Comparison of ENCODE assay signal across 10 cellular contexts in genomic region chr9:6716766-6717165, GRCh38. TPM values are rescaled to one million over a fixed set of nuclear protein-coding genes. Genes with fewer than 3 reads are reported as not detected.
DNase-seq lines count a peak whose midpoint lies in the region; ATAC-seq and TF ChIP-seq lines count a peak whose summit lies in the region.
"Had no signal": no experiment of that assay in that cellular context is flagged by ENCODE, and none has a peak within 500 bp of the region (broad histone marks: within the 10 kb centered on the region; RNA-seq: fewer than 3 reads in every experiment).

No MANE protein-coding gene starts in this region.

- no peak overlapping the region for H3K23ac ChIP-seq in H9 (ENCODE audit: insufficient read length, low read depth, low read length)

- no peaks in the 10 kb centered on the region for H3K36me3 Mint-ChIP-seq in CD8-positive, alpha-beta T cell
- no peaks in the 10 kb centered on the region for H3K36me3 Mint-ChIP-seq in H9 (ENCODE audit: insufficient read depth in 1 of 3, low read depth in 3 of 3)
- H3K36me3 Mint-ChIP-seq in activated naive CD8-positive, alpha-beta T cell treated with anti-CD3 and anti-CD28 coated beads, Interleukin-2, amount 50 U/mL, for 24 hours (ENCODE audit: low read depth) = no peaks in the 10 kb centered on the region
- no peaks in the 10 kb centered on the region for H3K36me3 Mint-ChIP-seq in naive thymus-derived CD4-positive, alpha-beta T cell

- H3K4me2 ChIP-seq in H9 (ENCODE audit: insufficient read depth, insufficient read length, low read length) = no peak overlapping the region

- no peaks in the 10 kb centered on the region for H3K79me1 ChIP-seq in H9 (ENCODE audit: insufficient read depth, low read depth, low read length, poor library complexity, severe bottlenecking)

- H4K20me1 ChIP-seq in H9 (ENCODE audit: control insufficient read depth, insufficient read depth, insufficient read length) = no peaks in the 10 kb centered on the region

- H2BK20ac ChIP-seq in H9 (ENCODE audit: low read depth, low read length, poor library complexity, severe bottlenecking) = no peak overlapping the region

- no peak overlapping the region for H2BK120ac ChIP-seq in H9 (ENCODE audit: low read depth, low read length, poor library complexity, severe bottlenecking)

- no peaks in the 10 kb centered on the region for H3K79me2 ChIP-seq in H9 (ENCODE audit: insufficient read depth, low read length)

- no peak overlapping the region for H4K91ac ChIP-seq in H9 (ENCODE audit: insufficient read length, low read depth, low read length)

- no peaks in the 10 kb centered on the region for H3K27me3 ChIP-seq in CD8-positive, alpha-beta T cell (ENCODE audit: insufficient read depth, low read length)
- H3K27me3 ChIP-seq in H9 (ENCODE audit: insufficient read depth, low read length) = no peaks in the 10 kb centered on the region; the same call in 1 of the 2 replicates
- H3K27me3 ChIP-seq in naive thymus-derived CD4-positive, alpha-beta T cell (ENCODE audit: control insufficient read depth in 2 of 2, insufficient read depth in 2 of 2, low read length in 2 of 2) = no peaks in the 10 kb centered on the region
- H3K27me3 ChIP-seq: foreskin keratinocyte had no signal

- no peak overlapping the region for H4K5ac ChIP-seq in H9 (ENCODE audit: insufficient read length, low read depth, low read length)

- peak overlapping the region; percentile 88 for H3K4me3 Mint-ChIP-seq in CD8-positive, alpha-beta T cell
- H3K4me3 Mint-ChIP-seq in H9 = no peak overlapping the region
- H3K4me3 Mint-ChIP-seq in activated naive CD8-positive, alpha-beta T cell treated with anti-CD3 and anti-CD28 coated beads, Interleukin-2, amount 50 U/mL, for 24 hours = peak overlapping the region; percentile 84
- peak overlapping the region; percentile 76 to 92 (median 89) for H3K4me3 Mint-ChIP-seq in naive thymus-derived CD4-positive, alpha-beta T cell

- no peak overlapping the region for H2BK5ac ChIP-seq in H9 (ENCODE audit: insufficient read length, low read length)

- no peak for ATAC-seq in CD8-positive, alpha-beta T cell
- ATAC-seq in activated naive CD8-positive, alpha-beta T cell treated with anti-CD3 and anti-CD28 coated beads, Interleukin-2, amount 50 U/mL, for 24 hours = no peak
- no peak for ATAC-seq in naive thymus-derived CD4-positive, alpha-beta T cell
- ATAC-seq in HG02970 (IDR thresholded peaks at IDR 0.05; ENCODE audit: low FRiP score, unreplicated experiment) = no peak

- H3K4me1 Mint-ChIP-seq in CD8-positive, alpha-beta T cell (ENCODE audit: low read depth) = peaks cover 11% of the 10 kb centered on the region
- H3K4me1 Mint-ChIP-seq in H9 = no peaks in the 10 kb centered on the region; a peak in 2 of 4 replicates
- peaks cover 6% of the 10 kb centered on the region for H3K4me1 Mint-ChIP-seq in activated naive CD8-positive, alpha-beta T cell treated with anti-CD3 and anti-CD28 coated beads, Interleukin-2, amount 50 U/mL, for 24 hours
- peaks cover 0 to 10% (median 7%) of the 10 kb centered on the region in 7 donors for H3K4me1 Mint-ChIP-seq in naive thymus-derived CD4-positive, alpha-beta T cell

- H3K4me1 ChIP-seq in CD8-positive, alpha-beta T cell (ENCODE audit: insufficient read depth, low read length) = no peaks in the 10 kb centered on the region
- H3K4me1 ChIP-seq in H9 (ENCODE audit: insufficient read depth, low read length) = no peaks in the 10 kb centered on the region
- H3K4me1 ChIP-seq in naive thymus-derived CD4-positive, alpha-beta T cell (ENCODE audit: control insufficient read depth in 2 of 2, insufficient read depth in 2 of 2, low read length in 2 of 2) = peaks cover 7% of the 10 kb centered on the region in 2 donors
- H3K4me1 ChIP-seq: foreskin keratinocyte had no signal

- no peaks in the 10 kb centered on the region for H3K9me3 Mint-ChIP-seq in CD8-positive, alpha-beta T cell
- no peaks in the 10 kb centered on the region for H3K9me3 Mint-ChIP-seq in H9
- no peaks in the 10 kb centered on the region for H3K9me3 Mint-ChIP-seq in activated naive CD8-positive, alpha-beta T cell treated with anti-CD3 and anti-CD28 coated beads, Interleukin-2, amount 50 U/mL, for 24 hours
- H3K9me3 Mint-ChIP-seq in naive thymus-derived CD4-positive, alpha-beta T cell = peaks cover 0 to 2% (median 0%) of the 10 kb centered on the region in 11 donors

- no peak overlapping the region for H2AK5ac ChIP-seq in H9 (ENCODE audit: insufficient read length, low read length)

- no peak overlapping the region for H3K56ac ChIP-seq in H9 (ENCODE audit: insufficient read length, low read depth, low read length)

- peak overlapping the region; percentile 44 for H3K4me3 ChIP-seq in CD8-positive, alpha-beta T cell (ENCODE audit: low read depth, low read length)
- H3K4me3 ChIP-seq in naive thymus-derived CD4-positive, alpha-beta T cell (ENCODE audit: low read length) = peak overlapping the region; percentile 77

- H3K14ac ChIP-seq in H9 (ENCODE audit: insufficient read depth, low read length) = no peak overlapping the region

- no peak overlapping the region for H3K9ac ChIP-seq in H9 (ENCODE audit: extremely low read depth, insufficient read length, low read length)

- no peaks in the 10 kb centered on the region for H3K27me3 Mint-ChIP-seq in CD8-positive, alpha-beta T cell (ENCODE audit: low read depth)
- H3K27me3 Mint-ChIP-seq in H9 (ENCODE audit: low read depth) = no peaks in the 10 kb centered on the region
- H3K27me3 Mint-ChIP-seq in activated naive CD8-positive, alpha-beta T cell treated with anti-CD3 and anti-CD28 coated beads, Interleukin-2, amount 50 U/mL, for 24 hours = no peaks in the 10 kb centered on the region
- H3K27me3 Mint-ChIP-seq in naive thymus-derived CD4-positive, alpha-beta T cell = no peaks in the 10 kb centered on the region

- peak overlapping the region; percentile 25 for H3K27ac ChIP-seq in CD8-positive, alpha-beta T cell (ENCODE audit: low read depth, low read length)
- H3K27ac ChIP-seq in H9 (ENCODE audit: insufficient read length, low read depth, low read length) = no peak overlapping the region
- H3K27ac ChIP-seq in naive thymus-derived CD4-positive, alpha-beta T cell (ENCODE audit: low read depth, low read length) = peak overlapping the region; percentile 66
- H3K27ac ChIP-seq: foreskin keratinocyte had no signal

- DNase-seq in CD8-positive, alpha-beta T cell = no peak
- DNase-seq in H9 (no peak), GM13977 (ENCODE audit: low spot score) (no peak), NCI-H146 (lab: John Stamatoyannopoulos, UW) (no peak), NCI-H69 (lab: John Stamatoyannopoulos, UW) (no peak)
- no peak for DNase-seq in activated naive CD8-positive, alpha-beta T cell treated with anti-CD3 and anti-CD28 coated beads, Interleukin-2, amount 50 U/mL, for 24 hours
- no peak for DNase-seq in naive thymus-derived CD4-positive, alpha-beta T cell
- DNase-seq: T1000 had no signal

- no peaks in the 10 kb centered on the region for H3K23me2 ChIP-seq in H9 (ENCODE audit: insufficient read length, low read depth, low read length, poor library complexity, severe bottlenecking)

- H2BK12ac ChIP-seq in H9 (ENCODE audit: insufficient read length, low read depth, low read length) = no peak overlapping the region

- H3K18ac ChIP-seq in H9 (ENCODE audit: insufficient read length, low read depth, low read length) = no peak overlapping the region

- no CpG with 5 or more reads among the region's 9 CpGs for WGBS in H9 (ENCODE audit: extremely low coverage, insufficient read length, low lambda C conversion rate)

- no peak for TF ChIP-seq CTCF in CD8-positive, alpha-beta T cell (IDR thresholded peaks at IDR 0.05)
- TF ChIP-seq CTCF in H9 (conservative IDR thresholded peaks at IDR 0.05) (no peak), GM13977 (IDR thresholded peaks at IDR 0.05; ENCODE audit: extremely low read depth, insufficient read depth, missing control alignments) (no peak)

- no peak overlapping the region for H2AFZ ChIP-seq in H9 (ENCODE audit: low read length)

- CTCF ChIA-PET in CD8-positive, alpha-beta T cell (lab: Charles Lee) = interaction anchor here (0.7 to 1.5 kb wide), 2 partner anchors 15 to 40 kb away, joined by 3 read pairs; partner anchors contain the start of gene KDM4C
- CTCF ChIA-PET in naive thymus-derived CD4-positive, alpha-beta T cell (lab: Charles Lee) = interaction anchor here (1.2 kb wide), 1 partner anchor 34 kb away, joined by 3 read pairs; no protein-coding TSS in a partner anchor

- H3T11ph ChIP-seq in H9 (ENCODE audit: low read length) = no peak overlapping the region

- no peak overlapping the region for H3K4ac ChIP-seq in H9 (ENCODE audit: low read depth, low read length)

- POLR2A ChIA-PET in CD8-positive, alpha-beta T cell (lab: Charles Lee) = interaction anchor here (0.8 to 3.9 kb wide), 5 partner anchors 13 to 42 kb away, joined by 3 to 58 read pairs (median 9); partner anchors contain the start of gene KDM4C
- POLR2A ChIA-PET in naive thymus-derived CD4-positive, alpha-beta T cell (lab: Charles Lee) = interaction anchor here (1.0 to 4.4 kb wide), 9 partner anchors 13 to 42 kb away, joined by 3 to 51 read pairs (median 10); partner anchors contain the start of gene KDM4C

- no peaks in the 10 kb centered on the region for H3K36me3 ChIP-seq in CD8-positive, alpha-beta T cell (ENCODE audit: insufficient read depth, low read length)
- no peaks in the 10 kb centered on the region for H3K36me3 ChIP-seq in naive thymus-derived CD4-positive, alpha-beta T cell (ENCODE audit: control insufficient read depth in 2 of 3, insufficient read depth in 3 of 3, low read length in 3 of 3)

- intact Hi-C loops in CD8-positive, alpha-beta T cell (cut with DNase I, micrococcal nuclease) = loop anchor here (1.0 to 5.0 kb wide), 4 partner anchors 12 to 41 kb away; partner anchors contain the start of gene KDM4C (in 2 of the 2)
- intact Hi-C loops in naive thymus-derived CD4-positive, alpha-beta T cell (cut with micrococcal nuclease) = loop anchor here (1.0 kb wide), 3 partner anchors 12 to 41 kb away; partner anchors contain the start of gene KDM4C (in 2 of the 2)

- H3K9me3 ChIP-seq in CD8-positive, alpha-beta T cell (ENCODE audit: low read length) = no peaks in the 10 kb centered on the region
- no peaks in the 10 kb centered on the region for H3K9me3 ChIP-seq in H9 (ENCODE audit: control insufficient read depth, low read depth, low read length)
- H3K9me3 ChIP-seq in naive thymus-derived CD4-positive, alpha-beta T cell (ENCODE audit: control insufficient read depth in 2 of 3, low read length in 3 of 3) = no peaks in the 10 kb centered on the region

- H4K8ac ChIP-seq in H9 (replicated peaks; ENCODE audit: insufficient read length, low read depth, low read length) = no peak overlapping the region

- H3K27ac Mint-ChIP-seq in CD8-positive, alpha-beta T cell = peak overlapping the region; percentile 88
- peak overlapping the region in 2 of 3 experiments; percentile 58 to 76; a peak in 1 of 7 replicates for H3K27ac Mint-ChIP-seq in H9
- H3K27ac Mint-ChIP-seq in activated naive CD8-positive, alpha-beta T cell treated with anti-CD3 and anti-CD28 coated beads, Interleukin-2, amount 50 U/mL, for 24 hours = peak overlapping the region; percentile 90
- peak overlapping the region in 6 of 9 donors; percentile 88 to 94 (median 90) for H3K27ac Mint-ChIP-seq in naive thymus-derived CD4-positive, alpha-beta T cell

- in situ Hi-C loops in GM13977 (cut with MboI; ENCODE audit: low pct_unique_long_range_greater_than_20kb, low sequenced_read_pairs, unreplicated experiment) = no loop called here

- no peak overlapping the region for H2BK15ac ChIP-seq in H9 (ENCODE audit: low read depth, low read length)

RNA-seq across cellular contexts. Expression of gene KDM4C, which starts 41.0 kb away (rescaled TPM):
- 10 to 100 TPM; 51.6 to 54.6 TPM for total RNA-seq in CD8-positive, alpha-beta T cell
- total RNA-seq in H9 (2021) = 21.0 and 24.0 TPM in 2 replicates
- 100 to 1,000 TPM in 1 of 5 experiments, 10 to 100 TPM in 4; 68.6 to 100 (median 93.3) TPM for total RNA-seq in naive thymus-derived CD4-positive, alpha-beta T cell
- polyA plus RNA-seq in naive thymus-derived CD4-positive, alpha-beta T cell = 10 to 100 TPM; 38.5 to 39.5 TPM

Comparison
In these comparisons a context has a peak if more than half of its experiments do, and no peak if none do; other contexts are left out.
1. H3K4me3 Mint-ChIP-seq: peak in CD8-positive, alpha-beta T cell (single experiment), activated naive CD8-positive, alpha-beta T cell treated with anti-CD3 and anti-CD28 coated beads, Interleukin-2, amount 50 U/mL, for 24 hours (single experiment) and naive thymus-derived CD4-positive, alpha-beta T cell (10 of 10); none in H9 (0 of 2).
2. Peak in every context shown above with its lines, with median percentiles within 50 percentile points of each other: H3K27ac Mint-ChIP-seq.